In the genomic region with DNA sequence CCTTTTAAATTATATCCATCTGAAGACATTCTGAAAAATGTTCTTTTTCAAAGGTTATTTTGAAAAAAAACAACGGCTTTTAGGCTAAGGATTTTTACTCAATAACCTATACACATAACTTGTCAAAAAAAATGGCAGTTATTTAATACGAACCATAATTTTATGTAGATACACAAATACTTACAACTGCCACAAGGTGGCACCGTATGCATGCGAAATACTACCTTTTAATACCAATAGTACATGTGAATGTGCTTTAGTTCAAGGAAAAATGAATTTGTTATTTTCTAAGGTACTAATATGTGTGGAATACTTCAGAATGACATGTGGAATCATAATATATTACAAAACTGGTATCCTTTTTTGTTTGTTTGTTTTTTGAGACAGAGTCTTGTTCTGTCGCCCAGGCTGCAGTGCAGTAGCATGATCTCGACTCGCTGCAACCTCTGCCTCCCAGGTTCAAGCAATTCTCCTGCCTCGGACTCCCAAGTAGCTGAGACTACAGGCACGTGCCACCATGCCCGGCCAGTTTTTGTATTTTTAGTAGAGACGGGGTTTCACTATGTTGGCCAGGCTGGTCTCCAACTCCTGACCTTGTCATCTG, we compare ENCODE assay signal across 9 cellular contexts.
A peak's percentile ranks its signal among the peaks of the same experiment; 100 is the strongest.
DNase-seq lines count a peak whose midpoint lies in the region; ATAC-seq lines count a peak whose summit lies in the region.
"Had no signal": no experiment of that assay in that cellular context is flagged by ENCODE, and none has a peak within 500 bp of the region (broad histone marks: within the 10 kb centered on the region; RNA-seq: fewer than 3 reads in every experiment).

No MANE protein-coding gene starts in this region.

- no peaks in the 10 kb centered on the region for H3K9me3 Mint-ChIP-seq in activated naive CD8-positive, alpha-beta T cell treated with anti-CD3 and anti-CD28 coated beads, Interleukin-2, amount 50 U/mL, for 24 hours
- H3K9me3 Mint-ChIP-seq: stimulated activated naive CD8-positive, alpha-beta T cell treated with anti-CD3 and anti-CD28 coated beads, Interleukin-15, Interleukin-2, amounts not matched to agents 100 ng/mL and 50 ng/mL, for 24 hours had no signal

- H3K27ac Mint-ChIP-seq in activated naive CD8-positive, alpha-beta T cell treated with anti-CD3 and anti-CD28 coated beads, Interleukin-2, amount 50 U/mL, for 24 hours: no peak overlapping the region
- H3K27ac Mint-ChIP-seq: stimulated activated naive CD8-positive, alpha-beta T cell treated with anti-CD3 and anti-CD28 coated beads, Interleukin-15, Interleukin-2, amounts not matched to agents 100 ng/mL and 50 ng/mL, for 24 hours had no signal

- peaks cover 4% of the 10 kb centered on the region for H3K27me3 Mint-ChIP-seq in activated naive CD8-positive, alpha-beta T cell treated with anti-CD3 and anti-CD28 coated beads, Interleukin-2, amount 50 U/mL, for 24 hours
- H3K27me3 Mint-ChIP-seq: stimulated activated naive CD8-positive, alpha-beta T cell treated with anti-CD3 and anti-CD28 coated beads, Interleukin-15, Interleukin-2, amounts not matched to agents 100 ng/mL and 50 ng/mL, for 24 hours had no signal

- peaks cover 35% of the 10 kb centered on the region for H3K4me1 Mint-ChIP-seq in activated naive CD8-positive, alpha-beta T cell treated with anti-CD3 and anti-CD28 coated beads, Interleukin-2, amount 50 U/mL, for 24 hours

- peaks cover 5% of the 10 kb centered on the region for H3K36me3 Mint-ChIP-seq in activated naive CD8-positive, alpha-beta T cell treated with anti-CD3 and anti-CD28 coated beads, Interleukin-2, amount 50 U/mL, for 24 hours (ENCODE audit: low read depth)

- no peak overlapping the region for H3K4me3 Mint-ChIP-seq in activated naive CD8-positive, alpha-beta T cell treated with anti-CD3 and anti-CD28 coated beads, Interleukin-2, amount 50 U/mL, for 24 hours
- H3K4me3 Mint-ChIP-seq: stimulated activated naive CD8-positive, alpha-beta T cell treated with anti-CD3 and anti-CD28 coated beads, Interleukin-15, Interleukin-2, amounts not matched to agents 100 ng/mL and 50 ng/mL, for 24 hours had no signal

- no peak for ATAC-seq in activated naive CD8-positive, alpha-beta T cell treated with anti-CD3 and anti-CD28 coated beads, Interleukin-2, amount 50 U/mL, for 24 hours
- ATAC-seq in GM21526 (IDR thresholded peaks at IDR 0.05; ENCODE audit: low FRiP score, unreplicated experiment): no peak

- DNase-seq in EL (peak; percentile 74), HCEC 1CT (peak; percentile 53), NCI-H82 (lab: John Stamatoyannopoulos, UW) (peak; percentile 69), hippocampal formation (lab: John Stamatoyannopoulos, UW) (peak; percentile 4 to 36), NK-92 (lab: John Stamatoyannopoulos, UW; ENCODE audit: unreplicated experiment) (no peak)
- peak; percentile 24 for DNase-seq in activated naive CD8-positive, alpha-beta T cell treated with anti-CD3 and anti-CD28 coated beads, Interleukin-2, amount 50 U/mL, for 24 hours
- peak; percentile 14 to 15 for DNase-seq in stimulated activated CD4-positive, alpha-beta T cell treated with anti-CD3 and anti-CD28 coated beads, Interleukin-1b, Interleukin-23, amount 100 ng/mL, for 4 hours (ENCODE audit: low read depth in 2 of 2)
